Comparison of ENCODE assay signal across 1 cellular context in genomic region chrX:50579955-50580354, GRCh38.
TF ChIP-seq lines count a peak whose summit lies in the region.

No MANE protein-coding gene starts in this region.

TF ChIP-seq in GM23338, 12 proteins besides CTCF, POLR2A, EP300 and RAD21 (continued from another document):
- TF ChIP-seq, protein P1, sequence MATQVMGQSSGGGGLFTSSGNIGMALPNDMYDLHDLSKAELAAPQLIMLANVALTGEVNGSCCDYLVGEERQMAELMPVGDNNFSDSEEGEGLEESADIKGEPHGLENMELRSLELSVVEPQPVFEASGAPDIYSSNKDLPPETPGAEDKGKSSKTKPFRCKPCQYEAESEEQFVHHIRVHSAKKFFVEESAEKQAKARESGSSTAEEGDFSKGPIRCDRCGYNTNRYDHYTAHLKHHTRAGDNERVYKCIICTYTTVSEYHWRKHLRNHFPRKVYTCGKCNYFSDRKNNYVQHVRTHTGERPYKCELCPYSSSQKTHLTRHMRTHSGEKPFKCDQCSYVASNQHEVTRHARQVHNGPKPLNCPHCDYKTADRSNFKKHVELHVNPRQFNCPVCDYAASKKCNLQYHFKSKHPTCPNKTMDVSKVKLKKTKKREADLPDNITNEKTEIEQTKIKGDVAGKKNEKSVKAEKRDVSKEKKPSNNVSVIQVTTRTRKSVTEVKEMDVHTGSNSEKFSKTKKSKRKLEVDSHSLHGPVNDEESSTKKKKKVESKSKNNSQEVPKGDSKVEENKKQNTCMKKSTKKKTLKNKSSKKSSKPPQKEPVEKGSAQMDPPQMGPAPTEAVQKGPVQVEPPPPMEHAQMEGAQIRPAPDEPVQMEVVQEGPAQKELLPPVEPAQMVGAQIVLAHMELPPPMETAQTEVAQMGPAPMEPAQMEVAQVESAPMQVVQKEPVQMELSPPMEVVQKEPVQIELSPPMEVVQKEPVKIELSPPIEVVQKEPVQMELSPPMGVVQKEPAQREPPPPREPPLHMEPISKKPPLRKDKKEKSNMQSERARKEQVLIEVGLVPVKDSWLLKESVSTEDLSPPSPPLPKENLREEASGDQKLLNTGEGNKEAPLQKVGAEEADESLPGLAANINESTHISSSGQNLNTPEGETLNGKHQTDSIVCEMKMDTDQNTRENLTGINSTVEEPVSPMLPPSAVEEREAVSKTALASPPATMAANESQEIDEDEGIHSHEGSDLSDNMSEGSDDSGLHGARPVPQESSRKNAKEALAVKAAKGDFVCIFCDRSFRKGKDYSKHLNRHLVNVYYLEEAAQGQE (IDR thresholded peaks at IDR 0.05; ENCODE audit: unreplicated experiment), result no peak
- TF ChIP-seq EZH2phosphoT487 (IDR thresholded peaks at IDR 0.05; ENCODE audit: unreplicated experiment), result no peak
- TF ChIP-seq NANOG (IDR thresholded peaks at IDR 0.05; ENCODE audit: borderline replicate concordance), result no peak
